Comparison of ENCODE assay signal across 16 cellular contexts in the genomic region with DNA sequence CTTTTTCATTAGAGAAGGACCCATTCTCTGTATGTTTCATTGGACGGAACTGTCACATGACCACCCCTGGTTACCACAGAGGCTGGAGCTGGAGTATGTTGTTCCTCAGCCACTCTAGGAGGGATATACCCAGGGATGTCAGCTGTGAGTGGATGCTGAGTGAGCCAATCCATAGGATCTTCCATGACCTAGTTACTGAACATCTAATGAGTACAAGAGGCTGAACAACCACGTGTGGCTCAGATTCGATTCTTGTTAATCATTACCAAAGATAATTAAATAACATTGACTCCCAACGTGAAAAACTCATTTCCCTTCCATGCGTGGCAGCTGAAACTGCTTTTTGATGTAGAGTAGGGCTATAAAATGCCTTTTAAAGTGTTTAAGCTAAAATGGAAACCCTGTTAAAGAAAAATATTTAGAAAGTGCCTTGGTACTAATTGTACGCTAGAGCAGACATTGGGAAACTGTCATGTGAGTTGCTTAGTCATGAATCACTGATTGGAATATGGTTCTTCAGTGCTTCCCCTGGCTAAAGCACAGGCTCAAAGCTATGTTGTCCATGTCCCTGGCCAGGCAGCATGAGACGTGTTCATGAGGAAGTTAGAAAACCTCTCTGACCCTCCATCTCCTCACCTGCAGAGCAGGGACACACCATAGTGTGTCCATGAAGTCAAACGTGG.
DNase-seq lines count a peak whose midpoint lies in the region; ATAC-seq, FAIRE-seq and TF ChIP-seq lines count a peak whose summit lies in the region.
"Had no signal": no experiment of that assay in that cellular context is flagged by ENCODE, and none has a peak within 500 bp of the region (broad histone marks: within the 10 kb centered on the region; RNA-seq: fewer than 3 reads in every experiment).

No MANE protein-coding gene starts in this region.

- TF ChIP-seq CTCF in body of pancreas (IDR thresholded peaks at IDR 0.05) (no peak), pancreas (IDR thresholded peaks at IDR 0.05) (no peak), CD14-positive monocyte (IDR thresholded peaks at IDR 0.05) (no peak), glutamatergic neuron (IDR thresholded peaks at IDR 0.05; ENCODE audit: partially characterized antibody, unreplicated experiment) (no peak)

- no peak for TF ChIP-seq POLR2A in body of pancreas (IDR thresholded peaks at IDR 0.05)

- H3K9me3 Mint-ChIP-seq in stimulated activated naive B cell treated with anti-CD40 and anti-IgM and Interleukin-4, amounts not matched to agents 10 μg/mL and 1 μg/mL and 100 μg/mL, for 72 hours: no peaks in the 10 kb centered on the region
- peaks cover 0 to 5% (median 0%) of the 10 kb centered on the region in 7 donors for H3K9me3 Mint-ChIP-seq in CD14-positive monocyte
- peaks cover 2% of the 10 kb centered on the region for H3K9me3 Mint-ChIP-seq in glutamatergic neuron (ENCODE audit: unreplicated experiment)

- FAIRE-seq in pancreas (lab: Jason Lieb, UNC): no peak

- intact Hi-C loops in body of pancreas (cut with DNase I) (no loop called here), pancreas (cut with DNase I) (no loop called here), CD14-positive monocyte (cut with micrococcal nuclease) (no loop called here)

- no peaks in the 10 kb centered on the region for H3K27me3 ChIP-seq in body of pancreas
- no peaks in the 10 kb centered on the region for H3K27me3 ChIP-seq in pancreas
- H3K27me3 ChIP-seq: MG63 had no signal

- DNase-seq in body of pancreas: no peak
- DNase-seq in kidney tubule cell (ENCODE audit: low spot score): peak; percentile 76
- no peak for DNase-seq in pancreas
- DNase-seq in stimulated activated naive B cell treated with anti-CD40 and anti-IgM and Interleukin-4, amounts not matched to agents 10 μg/mL and 1 μg/mL and 100 μg/mL, for 72 hours: no peak
- no peak for DNase-seq in CD14-positive monocyte (ENCODE audit: low spot score)
- no peak for DNase-seq in glutamatergic neuron
- no peak for DNase-seq in T1000 (lab: John Stamatoyannopoulos, UW)
- DNase-seq: ACHN; Calu3; CD4-positive, CD25-positive, alpha-beta regulatory T cell; DMS53; GOT3; Karpas-422; MG63; NCI-H1092 treated with DMSO at 0.1 percent for 48 hours; NCI-H524 had no signal

- no peak overlapping the region for H3K4me3 Mint-ChIP-seq in stimulated activated naive B cell treated with anti-CD40 and anti-IgM and Interleukin-4, amounts not matched to agents 10 μg/mL and 1 μg/mL and 100 μg/mL, for 72 hours
- H3K4me3 Mint-ChIP-seq in CD14-positive monocyte: no peak overlapping the region
- H3K4me3 Mint-ChIP-seq in glutamatergic neuron (ENCODE audit: unreplicated experiment): no peak overlapping the region
- H3K4me3 Mint-ChIP-seq: CD4-positive, CD25-positive, alpha-beta regulatory T cell had no signal

- no peaks in the 10 kb centered on the region for H3K4me1 Mint-ChIP-seq in stimulated activated naive B cell treated with anti-CD40 and anti-IgM and Interleukin-4, amounts not matched to agents 10 μg/mL and 1 μg/mL and 100 μg/mL, for 72 hours
- H3K4me1 Mint-ChIP-seq in CD14-positive monocyte: no peaks in the 10 kb centered on the region
- H3K4me1 Mint-ChIP-seq in glutamatergic neuron (ENCODE audit: low read depth, unreplicated experiment): peaks cover 13% of the 10 kb centered on the region
- H3K4me1 Mint-ChIP-seq: CD4-positive, CD25-positive, alpha-beta regulatory T cell had no signal

- H3K4me3 ChIP-seq in body of pancreas (no peak overlapping the region), pancreas (no peak overlapping the region)
- H3K4me3 ChIP-seq: MG63 had no signal

- peaks cover 0 to 4% of the 10 kb centered on the region in 2 donors for H3K27me3 Mint-ChIP-seq in stimulated activated naive B cell treated with anti-CD40 and anti-IgM and Interleukin-4, amounts not matched to agents 10 μg/mL and 1 μg/mL and 100 μg/mL, for 72 hours
- H3K27me3 Mint-ChIP-seq in CD14-positive monocyte (ENCODE audit: low read depth in 3 of 3) (peaks cover 0 to 3% (median 1%) of the 10 kb centered on the region in 3 donors), glutamatergic neuron (ENCODE audit: unreplicated experiment) (peaks cover 5% of the 10 kb centered on the region)
- H3K27me3 Mint-ChIP-seq: CD4-positive, CD25-positive, alpha-beta regulatory T cell had no signal

- 32 to 45% methylated on average over 8 of the region's 8 CpGs for WGBS in body of pancreas, 2 donors
- WGBS in pancreas, 2 donors: 34 to 36% methylated on average over 8 of the region's 8 CpGs

- H3K36me3 ChIP-seq in body of pancreas (replicated peaks in 1 of 2; ENCODE audit: insufficient read depth in 1 of 2, low read depth in 2 of 2): no peaks in the 10 kb centered on the region
- no peaks in the 10 kb centered on the region for H3K36me3 ChIP-seq in pancreas
- H3K36me3 ChIP-seq: MG63 had no signal

- H3K9me3 ChIP-seq in body of pancreas (no peaks in the 10 kb centered on the region), pancreas (no peaks in the 10 kb centered on the region)
- H3K9me3 ChIP-seq: MG63 had no signal

- H3K27ac Mint-ChIP-seq in stimulated activated naive B cell treated with anti-CD40 and anti-IgM and Interleukin-4, amounts not matched to agents 10 μg/mL and 1 μg/mL and 100 μg/mL, for 72 hours: no peak overlapping the region
- no peak overlapping the region for H3K27ac Mint-ChIP-seq in CD14-positive monocyte
- H3K27ac Mint-ChIP-seq in glutamatergic neuron (ENCODE audit: unreplicated experiment): no peak overlapping the region
- H3K27ac Mint-ChIP-seq: CD4-positive, CD25-positive, alpha-beta regulatory T cell had no signal

- H3K4me1 ChIP-seq in body of pancreas (no peaks in the 10 kb centered on the region), pancreas (no peaks in the 10 kb centered on the region)

- no peaks in the 10 kb centered on the region for H3K36me3 Mint-ChIP-seq in stimulated activated naive B cell treated with anti-CD40 and anti-IgM and Interleukin-4, amounts not matched to agents 10 μg/mL and 1 μg/mL and 100 μg/mL, for 72 hours
- H3K36me3 Mint-ChIP-seq in CD14-positive monocyte (no peaks in the 10 kb centered on the region), glutamatergic neuron (ENCODE audit: unreplicated experiment) (no peaks in the 10 kb centered on the region)
- H3K36me3 Mint-ChIP-seq: CD4-positive, CD25-positive, alpha-beta regulatory T cell had no signal

- ATAC-seq in body of pancreas (peak; percentile 40), pancreas (peak; percentile 35 to 69 (median 50))
- no peak for ATAC-seq in stimulated activated naive B cell treated with anti-CD40 and anti-IgM and Interleukin-4, amounts not matched to agents 10 μg/mL and 1 μg/mL and 100 μg/mL, for 72 hours (replicated peaks)

- no peak overlapping the region for H3K27ac ChIP-seq in body of pancreas
- H3K27ac ChIP-seq in pancreas: no peak overlapping the region

Comparison
In these comparisons a context has a peak if more than half of its experiments do, and no peak if none do; other contexts are left out.
1. ATAC-seq: peak in body of pancreas (single experiment) and pancreas (4 of 4); none in stimulated activated naive B cell treated with anti-CD40 and anti-IgM and Interleukin-4, amounts not matched to agents 10 μg/mL and 1 μg/mL and 100 μg/mL, for 72 hours (0 of 2).